Comparison of ENCODE assay signal across 19 cellular contexts in genomic region chr3:72013104-72013503, GRCh38.
"Had no signal": no experiment of that assay in that cellular context is flagged by ENCODE, and none has a peak within 500 bp of the region (broad histone marks: within the 10 kb centered on the region; RNA-seq: fewer than 3 reads in every experiment).

No MANE protein-coding gene starts in this region.

- H3K4me3 Mint-ChIP-seq: effector memory CD8-positive, alpha-beta T cell; mesothelial cell of epicardium; natural killer cell treated with Interleukin-12 subunit alpha and Interleukin-12 subunit beta and Interleukin-15 and Interleukin-18, amount 100 ng/mL, for 72 hours had no signal

- H3K9ac ChIP-seq: parathyroid adenoma had no signal

- ATAC-seq: effector memory CD8-positive, alpha-beta T cell; gastrocnemius medialis; left lobe of liver; natural killer cell treated with Interleukin-12 subunit alpha and Interleukin-12 subunit beta and Interleukin-15 and Interleukin-18, amount 100 ng/mL, for 72 hours; sciatic nerve had no signal

- H3K79me2 ChIP-seq: parathyroid adenoma had no signal

- H3K27ac ChIP-seq: epithelial cell of prostate, esophagus muscularis mucosa, gastrocnemius medialis, parathyroid adenoma, prostate gland, stomach had no signal

- H3K4me1 ChIP-seq: gastrocnemius medialis, parathyroid adenoma, prostate gland, stomach had no signal

- H3K27me3 ChIP-seq: esophagus muscularis mucosa, gastrocnemius medialis had no signal

- H3K9me3 Mint-ChIP-seq: effector memory CD8-positive, alpha-beta T cell; mesothelial cell of epicardium; natural killer cell treated with Interleukin-12 subunit alpha and Interleukin-12 subunit beta and Interleukin-15 and Interleukin-18, amount 100 ng/mL, for 72 hours had no signal

- H3K36me3 ChIP-seq: esophagus muscularis mucosa, gastrocnemius medialis, prostate gland, stomach had no signal

- H3K27ac Mint-ChIP-seq: effector memory CD8-positive, alpha-beta T cell; mesothelial cell of epicardium; natural killer cell treated with Interleukin-12 subunit alpha and Interleukin-12 subunit beta and Interleukin-15 and Interleukin-18, amount 100 ng/mL, for 72 hours had no signal

- H3K4me3 ChIP-seq: esophagus muscularis mucosa, gastrocnemius medialis, prostate gland, stomach had no signal

- DNase-seq: effector memory CD8-positive, alpha-beta T cell; gastrocnemius medialis; glutamatergic neuron; islet precursor cell; mammary epithelial cell; occipital lobe; stimulated activated CD4-positive, alpha-beta T cell treated with anti-CD3 and anti-CD28 coated beads, Interleukin-2, amount 100 ng/mL, for 24 hours; stimulated activated naive CD4-positive, alpha-beta T cell; stomach; substantia nigra; trophoblast cell had no signal

- H3K36me3 Mint-ChIP-seq: mesothelial cell of epicardium; natural killer cell treated with Interleukin-12 subunit alpha and Interleukin-12 subunit beta and Interleukin-15 and Interleukin-18, amount 100 ng/mL, for 72 hours had no signal
